ENCODE assay signal across 23 cellular contexts in genomic region chrX:135476378-135476777, GRCh38.
"Had no signal": no experiment of that assay in that cellular context is flagged by ENCODE, and none has a peak within 500 bp of the region (broad histone marks: within the 10 kb centered on the region; RNA-seq: fewer than 3 reads in every experiment).

No MANE protein-coding gene starts in this region.

- H3K4me3 ChIP-seq: K562 had no signal

- FAIRE-seq: HTR-8/SVneo, K562, RCC 7860 had no signal

- DNase-seq: Kasumi-1, MM.1S, NCI-H1092 treated with DMSO at 0.1 percent for 48 hours, NCI-H1436, NCI-H187, NCI-H2029, NCI-H2081 treated with DMSO at 0.1 percent for 48 hours, NCI-H2171, NCI-H226, NCI-H446, NCI-H510A, NCI-H524 treated with DMSO at 0.1 percent for 48 hours, NCI-H69, NCI-H774, RPMI8226, SHP77, SK-N-SH had no signal

- H3K4me1 Mint-ChIP-seq: IgD-negative memory B cell had no signal

- H3K4me3 Mint-ChIP-seq: IgD-negative memory B cell had no signal

- H3K27ac ChIP-seq: HL-60, KMS-11 had no signal

- H3K36me3 Mint-ChIP-seq: IgD-negative memory B cell had no signal

- H3K27ac Mint-ChIP-seq: IgD-negative memory B cell had no signal

- H3K4me2 ChIP-seq: KMS-11, SK-N-SH had no signal

- H3K9ac ChIP-seq: KMS-11, SK-N-SH had no signal

- ATAC-seq: K562 had no signal

- H3K9me3 Mint-ChIP-seq: IgD-negative memory B cell had no signal

- H3K9me3 ChIP-seq: SK-N-SH had no signal

- H3K27me3 Mint-ChIP-seq: IgD-negative memory B cell had no signal
